Comparison of ENCODE assay signal across 1 cellular context in the genomic region with DNA sequence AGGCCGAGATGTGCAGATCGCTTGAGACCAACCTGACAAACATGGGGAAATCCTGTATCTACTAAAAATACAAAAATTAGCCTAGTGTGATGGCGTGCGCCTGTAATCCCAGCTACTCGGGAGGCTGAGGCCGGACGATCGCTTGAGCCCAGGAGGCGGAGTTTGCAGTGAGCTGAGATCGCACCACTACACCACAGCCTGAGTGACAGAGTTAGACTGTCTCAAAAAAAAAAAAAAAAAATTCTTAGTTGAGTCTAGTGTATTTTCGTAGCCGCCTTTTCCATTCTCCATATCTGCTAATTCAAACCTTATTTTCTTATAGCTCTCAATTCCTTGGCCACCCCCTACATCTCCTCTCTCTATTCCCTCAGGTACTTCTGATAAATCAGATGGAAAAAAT.
TF ChIP-seq lines count a peak whose summit lies in the region.

No MANE protein-coding gene starts in this region.

TF ChIP-seq in IMR-90, 13 proteins besides CTCF, POLR2A, EP300 and RAD21 (continued from another document):
- TF ChIP-seq CEBPB (IDR thresholded peaks at IDR 0.05; ENCODE audit: low read depth, low read length) = no peak
- TF ChIP-seq, protein P1, sequence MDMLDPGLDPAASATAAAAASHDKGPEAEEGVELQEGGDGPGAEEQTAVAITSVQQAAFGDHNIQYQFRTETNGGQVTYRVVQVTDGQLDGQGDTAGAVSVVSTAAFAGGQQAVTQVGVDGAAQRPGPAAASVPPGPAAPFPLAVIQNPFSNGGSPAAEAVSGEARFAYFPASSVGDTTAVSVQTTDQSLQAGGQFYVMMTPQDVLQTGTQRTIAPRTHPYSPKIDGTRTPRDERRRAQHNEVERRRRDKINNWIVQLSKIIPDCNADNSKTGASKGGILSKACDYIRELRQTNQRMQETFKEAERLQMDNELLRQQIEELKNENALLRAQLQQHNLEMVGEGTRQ (IDR thresholded peaks at IDR 0.05; ENCODE audit: low read depth, low read length) = no peak
- no peak for TF ChIP-seq BHLHE40 (IDR thresholded peaks at IDR 0.05; ENCODE audit: low read depth, low read length)
- TF ChIP-seq MXI1 (IDR thresholded peaks at IDR 0.05; ENCODE audit: borderline replicate concordance, low read depth, low read length) = no peak
- TF ChIP-seq SMC3 (IDR thresholded peaks at IDR 0.05; ENCODE audit: low read depth, low read length) = no peak
- no peak for TF ChIP-seq NFE2L2 (IDR thresholded peaks at IDR 0.05; ENCODE audit: low read depth, low read length)
TF ChIP-seq in IMR-90: peak in this region for 0.
